ENCODE assay signal across 25 cellular contexts in genomic region chr10:550665-551460, GRCh38.
"Had no signal": no experiment of that assay in that cellular context is flagged by ENCODE, and none has a peak within 500 bp of the region (broad histone marks: within the 10 kb centered on the region; RNA-seq: fewer than 3 reads in every experiment).

No MANE protein-coding gene starts in this region.

- H3K36me3 ChIP-seq: colonic mucosa, esophagus squamous epithelium, gastrocnemius medialis, right lobe of liver, upper lobe of right lung had no signal

- DNase-seq: activated CD4-positive, alpha-beta T cell treated with anti-CD3 and anti-CD28 coated beads for 1 hour; activated CD4-positive, alpha-beta T cell treated with anti-CD3 and anti-CD28 coated beads, Interleukin-2, amount 50 U/mL, for 1 hour; activated CD8-positive, alpha-beta T cell treated with anti-CD3 and anti-CD28 coated beads, Interleukin-2, amount 10 ng/mL, durations not matched to agents 7 days and 5 days; activated gamma-delta T cell treated with Interleukin-2 at 50 U/mL for 16 hours; anterior cingulate cortex; colonic mucosa; effector memory CD8-positive, alpha-beta T cell; esophagus squamous epithelium; gastrocnemius medialis; hippocampal formation; left ventricle myocardium superior; mammary epithelial cell; psoas muscle; right lobe of liver; stimulated activated CD4-positive, alpha-beta T cell treated with anti-CD3 and anti-CD28 coated beads, Interleukin-15, amount 100 ng/mL, for 24 hours; stimulated activated naive CD4-positive, alpha-beta T cell; upper lobe of right lung had no signal

- H3K27me3 ChIP-seq: colonic mucosa, dorsolateral prefrontal cortex, esophagus squamous epithelium, gastrocnemius medialis, right lobe of liver, upper lobe of right lung had no signal

- H3K9me3 ChIP-seq: colonic mucosa, esophagus squamous epithelium, gastrocnemius medialis, psoas muscle, right lobe of liver, upper lobe of right lung had no signal

- H3K27ac ChIP-seq: colonic mucosa, gastrocnemius medialis, psoas muscle, right lobe of liver, upper lobe of right lung had no signal

- H3K36me3 Mint-ChIP-seq: activated naive CD4-positive, alpha-beta T cell treated with anti-CD3 and anti-CD28 coated beads, Interleukin-2, amount 50 U/mL, for 24 hours; brain had no signal

- H3K4me1 ChIP-seq: colonic mucosa, right lobe of liver had no signal

- H3K4me3 Mint-ChIP-seq: activated CD8-positive, alpha-beta T cell treated with anti-CD3 and anti-CD28 coated beads, Interleukin-2, amount 10 ng/mL, durations not matched to agents 7 days and 5 days; activated naive CD4-positive, alpha-beta T cell treated with anti-CD3 and anti-CD28 coated beads, Interleukin-2, amount 50 U/mL, for 24 hours; activated T-helper 1 cell treated with anti-CD3 and anti-CD28 coated beads, Interleukin-12 subunit alpha, Interleukin-12 subunit beta, Interleukin-2, Interleukin-4 antibody, amounts not matched to agents 30 ng/mL and 10 ng/mL and 1 ng/mL, durations not matched to agents 14 hours and 24 hours and 36 hours; effector memory CD8-positive, alpha-beta T cell; neural crest cell; T-helper 2 cell treated with Interferon-gamma antibody and Interleukin-4, amounts not matched to agents 5 μg/mL and 100 μg/mL, for 36 hours had no signal

- H3K4me3 ChIP-seq: colonic mucosa, dorsolateral prefrontal cortex, esophagus squamous epithelium, gastrocnemius medialis, psoas muscle, right lobe of liver, smooth muscle cell, upper lobe of right lung had no signal

- H3K9me3 Mint-ChIP-seq: activated naive CD4-positive, alpha-beta T cell treated with anti-CD3 and anti-CD28 coated beads, Interleukin-2, amount 50 U/mL, for 24 hours; activated T-helper 1 cell treated with anti-CD3 and anti-CD28 coated beads, Interleukin-12 subunit alpha, Interleukin-12 subunit beta, Interleukin-2, Interleukin-4 antibody, amounts not matched to agents 30 ng/mL and 10 ng/mL and 1 ng/mL, durations not matched to agents 14 hours and 24 hours and 36 hours; brain; effector memory CD8-positive, alpha-beta T cell; neural crest cell; T-helper 2 cell treated with Interferon-gamma antibody and Interleukin-4, amounts not matched to agents 5 μg/mL and 100 μg/mL, for 36 hours had no signal

- H3K4me1 Mint-ChIP-seq: activated naive CD4-positive, alpha-beta T cell treated with anti-CD3 and anti-CD28 coated beads, Interleukin-2, amount 50 U/mL, for 24 hours had no signal

- H3K27ac Mint-ChIP-seq: activated CD8-positive, alpha-beta T cell treated with anti-CD3 and anti-CD28 coated beads, Interleukin-2, amount 10 ng/mL, durations not matched to agents 7 days and 5 days; activated naive CD4-positive, alpha-beta T cell treated with anti-CD3 and anti-CD28 coated beads, Interleukin-2, amount 50 U/mL, for 24 hours; activated T-helper 1 cell treated with anti-CD3 and anti-CD28 coated beads, Interleukin-12 subunit alpha, Interleukin-12 subunit beta, Interleukin-2, Interleukin-4 antibody, amounts not matched to agents 30 ng/mL and 10 ng/mL and 1 ng/mL, durations not matched to agents 14 hours and 24 hours and 36 hours; effector memory CD8-positive, alpha-beta T cell; T-helper 2 cell treated with Interferon-gamma antibody and Interleukin-4, amounts not matched to agents 5 μg/mL and 100 μg/mL, for 36 hours had no signal

- ATAC-seq: activated CD8-positive, alpha-beta T cell treated with anti-CD3 and anti-CD28 coated beads, Interleukin-2, amount 10 ng/mL, durations not matched to agents 7 days and 5 days; effector memory CD8-positive, alpha-beta T cell; gastrocnemius medialis; left ventricle myocardium superior; right lobe of liver; SK-N-SH treated with all-trans-retinoic acid at 6 μM for 48 hours; upper lobe of right lung had no signal
